1 cellular context compared by ENCODE assay signal in the genomic region with DNA sequence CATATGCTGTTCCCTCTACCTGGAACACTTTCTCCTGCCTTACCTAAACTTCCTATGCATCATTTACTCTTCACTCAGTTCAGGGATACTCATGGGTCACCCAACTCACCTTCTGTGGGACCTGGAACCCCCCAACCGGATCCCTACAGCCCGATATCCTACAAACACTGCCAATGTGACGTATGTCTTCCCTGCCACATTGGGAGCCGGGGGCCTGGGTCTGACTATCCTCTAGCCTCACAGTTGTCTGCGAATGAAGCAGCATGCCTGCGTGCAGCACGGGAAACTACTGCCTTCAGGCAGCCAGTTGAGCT.
TF ChIP-seq lines count a peak whose summit lies in the region.

No MANE protein-coding gene starts in this region.

TF ChIP-seq in endothelial cell of umbilical vein, 7 proteins besides CTCF, POLR2A, EP300 and RAD21:
- TF ChIP-seq FOS (IDR thresholded peaks at IDR 0.05; ENCODE audit: borderline replicate concordance, insufficient read depth, low read length) (no peak), GATA2 (IDR thresholded peaks at IDR 0.05; ENCODE audit: insufficient read depth, insufficient read length, low read depth, low read length) (no peak), POLR2AphosphoS5 (IDR thresholded peaks at IDR 0.05; ENCODE audit: insufficient read depth, low read depth, low read length) (no peak), JUN (IDR thresholded peaks at IDR 0.05; ENCODE audit: borderline replicate concordance, insufficient read depth, insufficient read length, low read depth) (no peak), MAX (IDR thresholded peaks at IDR 0.05; ENCODE audit: insufficient read depth, insufficient read length) (no peak), EZH2 (IDR thresholded peaks at IDR 0.05; ENCODE audit: borderline replicate concordance, low read depth, low read length, severe bottlenecking) (no peak), MYC (IDR thresholded peaks at IDR 0.05; ENCODE audit: low read depth, low read length) (no peak)
